In genomic region chr1:112866981-112867380, GRCh38 we compare ENCODE assay signal across 20 cellular contexts.
"Had no signal": no experiment of that assay in that cellular context is flagged by ENCODE, and none has a peak within 500 bp of the region (broad histone marks: within the 10 kb centered on the region; RNA-seq: fewer than 3 reads in every experiment).

No MANE protein-coding gene starts in this region.

- ATAC-seq: activated CD8-positive, alpha-beta T cell treated with anti-CD3 and anti-CD28 coated beads for 36 hours; activated T-cell treated with anti-CD3 and anti-CD28 coated beads, Interleukin-2, amount 50 U/mL, for 72 hours; effector memory CD8-positive, alpha-beta T cell; left cardiac atrium; lower lobe of right lung; naive thymus-derived CD8-positive, alpha-beta T cell; right lobe of liver had no signal

- H3K36me3 ChIP-seq: lower lobe of right lung, right lobe of liver, upper lobe of left lung, WERI-Rb-1 had no signal

- H3K27me3 Mint-ChIP-seq: activated CD8-positive, alpha-beta T cell treated with anti-CD3 and anti-CD28 coated beads for 36 hours; progenitor cell of endocrine pancreas had no signal

- DNase-seq: activated CD4-positive, alpha-beta T cell treated with anti-CD3 and anti-CD28 coated beads for 4 hours; activated CD8-positive, alpha-beta memory T cell treated with anti-CD3 and anti-CD28 coated beads, Interleukin-2, amount 50 U/mL, for 4 hours; activated CD8-positive, alpha-beta T cell treated with anti-CD3 and anti-CD28 coated beads for 36 hours; activated gamma-delta T cell treated with Interleukin-2 at 50 U/mL for 16 hours; activated naive CD8-positive, alpha-beta T cell treated with anti-CD3 and anti-CD28 coated beads, Interleukin-2, amount 10 ng/mL, durations not matched to agents 7 days and 5 days; activated T-cell treated with anti-CD3 and anti-CD28 coated beads, Interleukin-2, amount 50 U/mL, for 72 hours; effector memory CD8-positive, alpha-beta T cell; erythroblast; left cardiac atrium; lower lobe of right lung; naive thymus-derived CD8-positive, alpha-beta T cell; right lobe of liver; stimulated activated CD4-positive, alpha-beta T cell treated with anti-CD3 and anti-CD28 coated beads, Interleukin-12 subunit alpha, Interleukin-12 subunit beta, amount 100 ng/mL, for 4 hours; stimulated activated CD4-positive, alpha-beta T cell treated with anti-CD3 and anti-CD28 coated beads, Interleukin-2, amount 100 ng/mL, for 48 hours; stimulated activated naive CD4-positive, alpha-beta T cell treated with Interleukin-2 at 50 U/mL for 16 hours; T-helper 1 cell; upper lobe of left lung; WERI-Rb-1 had no signal

- H3K36me3 Mint-ChIP-seq: naive thymus-derived CD8-positive, alpha-beta T cell had no signal

- H3K4me1 ChIP-seq: lower lobe of right lung, right lobe of liver, upper lobe of left lung had no signal

- H3K27ac ChIP-seq: coronary artery, lower lobe of right lung, right lobe of liver, upper lobe of left lung, WERI-Rb-1 had no signal

- H3K9me3 Mint-ChIP-seq: activated CD8-positive, alpha-beta T cell treated with anti-CD3 and anti-CD28 coated beads for 36 hours; activated naive CD8-positive, alpha-beta T cell treated with anti-CD3 and anti-CD28 coated beads, Interleukin-2, amount 10 ng/mL, durations not matched to agents 7 days and 5 days; activated T-cell treated with anti-CD3 and anti-CD28 coated beads, Interleukin-2, amount 50 U/mL, for 72 hours; effector memory CD8-positive, alpha-beta T cell; naive thymus-derived CD8-positive, alpha-beta T cell had no signal

- H3K27me3 ChIP-seq: right lobe of liver, upper lobe of left lung had no signal

- H3K4me3 Mint-ChIP-seq: activated CD8-positive, alpha-beta T cell treated with anti-CD3 and anti-CD28 coated beads for 36 hours; activated naive CD8-positive, alpha-beta T cell treated with anti-CD3 and anti-CD28 coated beads, Interleukin-2, amount 10 ng/mL, durations not matched to agents 7 days and 5 days; activated T-cell treated with anti-CD3 and anti-CD28 coated beads, Interleukin-2, amount 50 U/mL, for 72 hours; effector memory CD8-positive, alpha-beta T cell; naive thymus-derived CD8-positive, alpha-beta T cell had no signal

- H3K9me3 ChIP-seq: lower lobe of right lung, right lobe of liver, upper lobe of left lung had no signal

- H3K27ac Mint-ChIP-seq: activated CD8-positive, alpha-beta T cell treated with anti-CD3 and anti-CD28 coated beads for 36 hours; activated naive CD8-positive, alpha-beta T cell treated with anti-CD3 and anti-CD28 coated beads, Interleukin-2, amount 10 ng/mL, durations not matched to agents 7 days and 5 days; activated T-cell treated with anti-CD3 and anti-CD28 coated beads, Interleukin-2, amount 50 U/mL, for 72 hours; effector memory CD8-positive, alpha-beta T cell; naive thymus-derived CD8-positive, alpha-beta T cell had no signal

- H3K4me3 ChIP-seq: coronary artery, lower lobe of right lung, right lobe of liver, upper lobe of left lung had no signal
